Comparison of ENCODE assay signal across 8 cellular contexts in the genomic region with DNA sequence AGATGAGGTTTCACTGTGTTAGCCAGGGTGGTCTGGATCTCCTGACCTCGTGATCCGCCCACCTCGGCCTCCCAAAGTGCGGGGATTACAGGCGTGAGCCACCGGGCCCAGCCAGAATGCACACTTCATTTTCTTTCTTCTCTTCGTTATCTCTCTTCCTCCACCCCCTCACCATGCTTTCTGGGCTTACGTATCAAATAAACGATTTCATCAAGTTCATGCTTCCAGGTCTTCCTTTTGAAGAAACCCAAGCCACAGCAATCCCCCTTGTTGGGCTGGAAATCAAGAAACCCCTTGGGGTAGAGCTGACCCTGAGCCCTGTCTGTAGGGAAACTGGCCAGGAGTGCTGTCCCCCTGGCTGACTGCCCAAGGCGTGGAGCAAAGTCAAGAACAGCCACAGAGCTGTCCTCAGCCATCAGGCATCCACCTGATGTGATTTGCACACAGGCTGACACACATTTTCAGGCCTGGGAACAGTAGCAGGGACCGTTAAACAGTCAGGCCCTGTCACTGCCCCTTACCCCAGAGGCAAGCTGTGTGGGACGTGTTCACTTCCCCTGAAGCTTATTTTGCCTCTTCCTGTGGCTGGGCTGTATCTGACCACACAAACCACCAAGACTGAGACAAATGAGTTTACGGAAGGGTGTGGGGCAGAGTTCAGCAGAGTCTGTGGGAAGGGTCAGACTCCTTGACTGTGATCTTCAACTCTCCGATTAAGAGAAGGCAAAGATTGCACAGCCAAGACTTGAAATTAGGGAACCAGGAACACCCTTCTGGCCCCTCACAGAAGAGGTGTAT. TPM values are rescaled to one million over a fixed set of nuclear protein-coding genes. Genes with fewer than 3 reads are reported as not detected.
DNase-seq lines count a peak whose midpoint lies in the region; ATAC-seq and FAIRE-seq lines count a peak whose summit lies in the region.

No MANE protein-coding gene starts in this region.

- peaks cover 0 to 4% of the 10 kb centered on the region in 2 donors for H3K36me3 Mint-ChIP-seq in CD4-positive, alpha-beta memory T cell

- H3K9me3 ChIP-seq in CD4-positive, alpha-beta memory T cell (ENCODE audit: control insufficient read depth in 1 of 2, low read length in 2 of 2): no peaks in the 10 kb centered on the region
- no peaks in the 10 kb centered on the region for H3K9me3 ChIP-seq in small intestine (ENCODE audit: control insufficient read depth, low read depth)

- POLR2A ChIA-PET in CD4-positive, alpha-beta memory T cell (lab: Charles Lee; ENCODE audit: partially characterized antibody): interaction anchor here (0.6 to 1.2 kb wide), 4 partner anchors 13 to 115 kb away, joined by 3 to 8 read pairs (median 4); a partner anchor contains a TSS

- H3K4me1 ChIP-seq in CD4-positive, alpha-beta memory T cell (ENCODE audit: insufficient read depth, low read length): peaks cover 22% of the 10 kb centered on the region
- peaks cover 0 to 3% of the 10 kb centered on the region in 2 donors for H3K4me1 ChIP-seq in small intestine (ENCODE audit: control insufficient read depth in 2 of 2, insufficient read depth in 1 of 2, low read depth in 1 of 2, low read length in 1 of 2)

- no peak for FAIRE-seq in small intestine (lab: Jason Lieb, UNC)

- peak; percentile 21 to 49 (median 36) for DNase-seq in CD4-positive, alpha-beta memory T cell
- DNase-seq in activated CD4-positive, CD25-positive, alpha-beta regulatory T cell treated with anti-CD3 and anti-CD28 coated beads, Interleukin-2, amount 50 U/mL, for 72 hours: peak; percentile 63
- DNase-seq in germinal center (ENCODE audit: low spot score) (peak; percentile 23), small intestine (peak; percentile 59), SHP77 (lab: John Stamatoyannopoulos, UW) (no peak), G401 (ENCODE audit: low spot score) (no peak)

- peak overlapping the region; percentile 57 to 88 (median 72) for H3K4me3 Mint-ChIP-seq in CD4-positive, alpha-beta memory T cell

- H3K27me3 Mint-ChIP-seq in CD4-positive, alpha-beta memory T cell: no peaks in the 10 kb centered on the region

- H3K27ac ChIP-seq in CD4-positive, alpha-beta memory T cell (ENCODE audit: low read depth, low read length): peak overlapping the region; percentile 51
- peak overlapping the region; percentile 75 to 90 for H3K27ac ChIP-seq in small intestine (ENCODE audit: low read depth in 1 of 2, low read length in 1 of 2)

- intact Hi-C loops in CD4-positive, alpha-beta memory T cell (cut with micrococcal nuclease): no loop called here

- WGBS in small intestine, 3 donors: 39 to 59% (median 54%) methylated on average over 14 of the region's 14 CpGs

- peak overlapping the region; percentile 68 to 94 (median 89) for H3K27ac Mint-ChIP-seq in CD4-positive, alpha-beta memory T cell

- CTCF ChIA-PET in CD4-positive, alpha-beta memory T cell (lab: Charles Lee; ENCODE audit: partially characterized antibody): interaction anchor here (1.2 to 2.0 kb wide), 3 partner anchors 10 to 53 kb away, joined by 3 to 12 read pairs (median 5); no protein-coding TSS in a partner anchor

- no peaks in the 10 kb centered on the region for H3K27me3 ChIP-seq in CD4-positive, alpha-beta memory T cell (ENCODE audit: insufficient read depth, low read length)
- H3K27me3 ChIP-seq in small intestine (ENCODE audit: control insufficient read depth in 2 of 2, insufficient read depth in 2 of 2, low read length in 2 of 2): no peaks in the 10 kb centered on the region

- peaks cover 25 to 58% (median 39%) of the 10 kb centered on the region in 4 donors for H3K4me1 Mint-ChIP-seq in CD4-positive, alpha-beta memory T cell

- ATAC-seq in GM19452 (IDR thresholded peaks at IDR 0.05; ENCODE audit: unreplicated experiment): peak; percentile 99
- ATAC-seq in HG03521 (IDR thresholded peaks at IDR 0.05; ENCODE audit: unreplicated experiment): peak; percentile 96

- H3K4me3 ChIP-seq in CD4-positive, alpha-beta memory T cell (ENCODE audit: low read length in 2 of 2): peak overlapping the region; percentile 39 to 40
- no peak overlapping the region for H3K4me3 ChIP-seq in small intestine (ENCODE audit: low read depth in 1 of 2, low read length in 2 of 2)

- no peaks in the 10 kb centered on the region for H3K36me3 ChIP-seq in CD4-positive, alpha-beta memory T cell (ENCODE audit: insufficient read depth, low read length)
- H3K36me3 ChIP-seq in small intestine (ENCODE audit: control insufficient read depth in 2 of 2, insufficient read depth in 2 of 2, low read length in 2 of 2): no peaks in the 10 kb centered on the region

- in situ Hi-C loops in G401 (cut with HindIII; ENCODE audit: low sequenced_read_pairs): no loop called here

- H3K9me3 Mint-ChIP-seq in CD4-positive, alpha-beta memory T cell: peaks cover 0 to 19% (median 8%) of the 10 kb centered on the region in 8 donors

RNA-seq across cellular contexts. Expression of a gene that starts 15.1 kb away (rescaled TPM):
- total RNA-seq in CD4-positive, alpha-beta memory T cell: not detected
- polyA plus RNA-seq in CD4-positive, alpha-beta memory T cell: under 1 TPM in 1 of 2 donors, not detected in 1; 0.05 TPM
- under 1 TPM in 2 of 3 donors, not detected in 1; 0.60 to 0.81 TPM for polyA plus RNA-seq in small intestine
- not detected in 2 replicates for total RNA-seq in G401 (2014; rRNA removed; shearing (Covaris generic))

RNA-seq across cellular contexts. Expression of a gene that starts 47.4 kb away (rescaled TPM):
- not detected for total RNA-seq in CD4-positive, alpha-beta memory T cell
- polyA plus RNA-seq in CD4-positive, alpha-beta memory T cell: not detected
- polyA plus RNA-seq in small intestine: not detected
- not detected in 2 replicates for total RNA-seq in G401 (2014; rRNA removed; shearing (Covaris generic))

Comparison
In these comparisons a context has a peak if more than half of its experiments do, and no peak if none do; other contexts are left out.
1. DNase-seq: peak in CD4-positive, alpha-beta memory T cell (5 of 5), activated CD4-positive, CD25-positive, alpha-beta regulatory T cell treated with anti-CD3 and anti-CD28 coated beads, Interleukin-2, amount 50 U/mL, for 72 hours (single experiment), germinal center (single experiment) and small intestine (single experiment); none in SHP77 (0 of 2) and G401 (single experiment).
2. H3K4me3 ChIP-seq: peak in CD4-positive, alpha-beta memory T cell (2 of 2); none in small intestine (0 of 2).